In the genomic region with DNA sequence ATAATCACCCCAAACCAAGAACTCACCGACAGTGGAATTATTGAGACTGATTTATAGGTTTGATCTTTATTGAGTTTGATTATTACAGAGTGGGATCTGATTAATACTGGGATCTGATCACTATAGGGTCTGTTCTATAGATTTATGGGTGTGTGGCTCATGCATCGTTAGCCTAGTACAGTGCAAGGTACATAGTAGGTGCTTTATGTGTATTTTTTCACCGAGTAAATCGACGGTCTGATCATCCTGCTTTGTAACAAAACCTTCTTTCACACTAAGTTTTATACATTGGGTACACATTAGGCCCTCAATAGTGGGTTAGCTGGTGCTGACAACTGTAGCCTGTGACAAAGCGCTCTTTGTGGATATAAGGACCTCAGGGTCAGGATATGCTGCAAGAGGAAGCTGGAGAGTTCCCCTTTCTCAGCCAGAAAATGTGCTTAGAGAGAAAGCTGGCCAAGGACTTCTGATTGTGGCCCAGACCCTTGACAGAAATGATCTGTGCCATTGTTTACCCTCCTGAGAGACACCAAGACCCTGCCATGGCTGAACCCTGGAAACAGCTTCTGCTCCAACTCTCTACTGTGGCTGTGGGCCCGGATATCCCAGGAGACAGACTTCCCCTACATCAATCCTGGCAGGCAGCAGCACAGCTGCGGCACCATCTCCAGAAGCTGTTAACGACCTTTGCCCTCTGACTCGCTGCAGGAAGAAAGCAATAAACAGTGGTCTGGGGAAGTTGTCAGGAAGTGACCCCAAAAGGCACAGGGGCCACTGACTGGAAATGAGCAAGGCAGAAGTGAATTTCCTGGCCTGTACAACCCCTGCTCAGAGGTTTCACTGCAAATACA, we compare ENCODE assay signal across 9 cellular contexts. TPM values are rescaled to one million over a fixed set of nuclear protein-coding genes. Genes with fewer than 3 reads are reported as not detected.
DNase-seq lines count a peak whose midpoint lies in the region; ATAC-seq and TF ChIP-seq lines count a peak whose summit lies in the region.
"Had no signal": no experiment of that assay in that cellular context is flagged by ENCODE, and none has a peak within 500 bp of the region (broad histone marks: within the 10 kb centered on the region; RNA-seq: fewer than 3 reads in every experiment).

No MANE protein-coding gene starts in this region.

- peak overlapping the region; percentile 20 for H3K27ac Mint-ChIP-seq in activated T-cell treated with anti-CD3 and anti-CD28 coated beads, Interleukin-2, amount 50 U/mL, for 72 hours

- H3K27me3 ChIP-seq in dorsolateral prefrontal cortex = no peaks in the 10 kb centered on the region
- H3K27me3 ChIP-seq in uterus = no peaks in the 10 kb centered on the region

- H3K27ac ChIP-seq in dorsolateral prefrontal cortex (peak overlapping the region in 58 of 59 donors; percentile 24 to 90 (median 80)), uterus (peak overlapping the region; percentile 63 to 65)

- peaks cover 18% of the 10 kb centered on the region in 2 donors for H3K4me1 ChIP-seq in uterus

- no peaks in the 10 kb centered on the region for H3K27me3 Mint-ChIP-seq in activated T-cell treated with anti-CD3 and anti-CD28 coated beads, Interleukin-2, amount 50 U/mL, for 72 hours (ENCODE audit: low read depth)

- H3K4me3 Mint-ChIP-seq in activated T-cell treated with anti-CD3 and anti-CD28 coated beads, Interleukin-2, amount 50 U/mL, for 72 hours = no peak overlapping the region

- H3K4me3 ChIP-seq in dorsolateral prefrontal cortex (peak overlapping the region in 3 of 59 donors; percentile 4 to 13 (median 7)), uterus (no peak overlapping the region)

- no peaks in the 10 kb centered on the region for H3K36me3 Mint-ChIP-seq in activated T-cell treated with anti-CD3 and anti-CD28 coated beads, Interleukin-2, amount 50 U/mL, for 72 hours (ENCODE audit: insufficient read depth in 2 of 2)

- TF ChIP-seq CTCF in dorsolateral prefrontal cortex (IDR thresholded peaks at IDR 0.05 in 54 of 56, conservative IDR thresholded peaks at IDR 0.05 in 2 of 56; ENCODE audit: low read depth in 1 of 56, partially characterized antibody in 56 of 56) = peak in 1 of 56 donors; percentile 24
- TF ChIP-seq CTCF in uterus (IDR thresholded peaks at IDR 0.05) = no peak

- no peaks in the 10 kb centered on the region for H3K36me3 ChIP-seq in uterus

- intact Hi-C loops in dorsolateral prefrontal cortex (cut with DNase I) = no loop called here
- intact Hi-C loops in uterus (cut with DNase I; ENCODE audit: low total_unique reads) = no loop called here

- no peak for DNase-seq in activated T-cell treated with anti-CD3 and anti-CD28 coated beads, Interleukin-2, amount 50 U/mL, for 72 hours
- DNase-seq in activated T-cell treated with anti-CD3 and anti-CD28 coated beads for 4 hours (no peak), dorsolateral prefrontal cortex (peak in 3 of 10 donors; percentile 65 to 75 (median 68)), medulla oblongata (ENCODE audit: extremely low spot score) (peak; percentile 86), uterus (peak; percentile 65 to 78), iPS-NIHi7 (ENCODE audit: extremely low spot score) (no peak)
- DNase-seq: erythroblast had no signal

- no peak for TF ChIP-seq POLR2A in uterus (IDR thresholded peaks at IDR 0.05)

- peak in 1 of 2 donors; percentile 54 for ATAC-seq in activated T-cell treated with anti-CD3 and anti-CD28 coated beads, Interleukin-2, amount 50 U/mL, for 72 hours (replicated peaks in 1 of 2)
- ATAC-seq in GM21737 (IDR thresholded peaks at IDR 0.05; ENCODE audit: unreplicated experiment) = no peak
- ATAC-seq in GM19397 (IDR thresholded peaks at IDR 0.05; ENCODE audit: unreplicated experiment) = no peak

- H3K9me3 Mint-ChIP-seq in activated T-cell treated with anti-CD3 and anti-CD28 coated beads, Interleukin-2, amount 50 U/mL, for 72 hours = no peaks in the 10 kb centered on the region

- H3K9me3 ChIP-seq in uterus = no peaks in the 10 kb centered on the region

- peaks cover 5% of the 10 kb centered on the region for H3K4me1 Mint-ChIP-seq in activated T-cell treated with anti-CD3 and anti-CD28 coated beads, Interleukin-2, amount 50 U/mL, for 72 hours (ENCODE audit: low read depth)

RNA-seq across cellular contexts. Expression of gene TPP1, which starts 16.1 kb away (rescaled TPM):
- total RNA-seq in activated T-cell treated with anti-CD3 and anti-CD28 coated beads, Interleukin-2, amount 50 U/mL, for 72 hours = 10 to 100 TPM; 56.0 to 62.1 TPM
- total RNA-seq in dorsolateral prefrontal cortex = 100 to 1,000 TPM in 118 of 120 experiments, 10 to 100 TPM in 2; 89.6 to 219 (median 142) TPM
- total RNA-seq in uterus = 10 to 100 TPM; 27.1 to 74.9 (median 40.7) TPM

RNA-seq across cellular contexts. Expression of gene DCHS1, which starts 20.3 kb away (rescaled TPM):
- 1 to 10 TPM; 2.1 to 2.9 TPM for total RNA-seq in activated T-cell treated with anti-CD3 and anti-CD28 coated beads, Interleukin-2, amount 50 U/mL, for 72 hours
- total RNA-seq in dorsolateral prefrontal cortex (10 to 100 TPM in 101 of 120 experiments, 1 to 10 TPM in 19; 6.7 to 24.3 (median 11.9) TPM), uterus (100 to 1,000 TPM in 1 of 4 donors, 10 to 100 TPM in 3; 26.8 to 125 (median 73.6) TPM)

RNA-seq across cellular contexts. Expression of gene TAF10, which starts 23.3 kb away (rescaled TPM):
- total RNA-seq in activated T-cell treated with anti-CD3 and anti-CD28 coated beads, Interleukin-2, amount 50 U/mL, for 72 hours = 100 to 1,000 TPM; 108 to 123 TPM
- 100 to 1,000 TPM in 3 of 120 experiments, 10 to 100 TPM in 117; 45.6 to 116 (median 75.0) TPM for total RNA-seq in dorsolateral prefrontal cortex
- total RNA-seq in uterus = 100 to 1,000 TPM in 2 of 4 donors, 10 to 100 TPM in 2; 11.5 to 137 (median 67.1) TPM

RNA-seq across cellular contexts. Expression of gene ILK, which starts 31.7 kb away (rescaled TPM):
- total RNA-seq in activated T-cell treated with anti-CD3 and anti-CD28 coated beads, Interleukin-2, amount 50 U/mL, for 72 hours = 100 to 1,000 TPM; 114 to 118 TPM
- total RNA-seq in dorsolateral prefrontal cortex = 100 to 1,000 TPM in 20 of 120 experiments, 10 to 100 TPM in 100; 60.0 to 125 (median 89.3) TPM
- total RNA-seq in uterus = 100 to 1,000 TPM; 205 to 336 (median 279) TPM

RNA-seq across cellular contexts. Expression of gene RRP8, which starts 31.9 kb away (rescaled TPM):
- 10 to 100 TPM; 25.0 to 31.5 TPM for total RNA-seq in activated T-cell treated with anti-CD3 and anti-CD28 coated beads, Interleukin-2, amount 50 U/mL, for 72 hours
- total RNA-seq in dorsolateral prefrontal cortex = 10 to 100 TPM; 17.7 to 34.3 (median 24.3) TPM
- 10 to 100 TPM; 12.6 to 41.2 (median 26.9) TPM for total RNA-seq in uterus

Comparison
In these comparisons a context has a peak if more than half of its experiments do, and no peak if none do; other contexts are left out.
1. DNase-seq: peak in medulla oblongata (single experiment) and uterus (2 of 2); none in activated T-cell treated with anti-CD3 and anti-CD28 coated beads, Interleukin-2, amount 50 U/mL, for 72 hours (0 of 2), activated T-cell treated with anti-CD3 and anti-CD28 coated beads for 4 hours (single experiment) and iPS-NIHi7 (single experiment).